In genomic region chr5:163565492-163565891, GRCh38 we compare ENCODE assay signal across 8 cellular contexts.
DNase-seq lines count a peak whose midpoint lies in the region; ATAC-seq and TF ChIP-seq lines count a peak whose summit lies in the region.

No MANE protein-coding gene starts in this region.

- H3K9ac ChIP-seq in mucosa of rectum (ENCODE audit: low read depth in 1 of 2, low read length in 2 of 2), result no peak overlapping the region

- H3K79me2 ChIP-seq in DOHH2 (ENCODE audit: control insufficient read depth, low read length), result no peaks in the 10 kb centered on the region

- H3K9me3 ChIP-seq in DOHH2 (ENCODE audit: control insufficient read depth, insufficient read depth, low read length) (no peaks in the 10 kb centered on the region), mucosa of rectum (ENCODE audit: control insufficient read depth in 2 of 2, low read length in 2 of 2) (no peaks in the 10 kb centered on the region)

- DNase-seq in caudate nucleus (lab: John Stamatoyannopoulos, UW) (no peak), NCI-H510A treated with DMSO at 0.1 percent for 48 hours (lab: John Stamatoyannopoulos, UW) (no peak), HUDEP-2 (lab: John Stamatoyannopoulos, UW; ENCODE audit: unreplicated experiment in 76 of 76) (no peak), GM19238 (ENCODE audit: insufficient read length, low spot score) (no peak), NCI-H2081 treated with DMSO at 0.1 percent for 48 hours (lab: John Stamatoyannopoulos, UW) (no peak)

- H3K4me1 ChIP-seq in DOHH2 (ENCODE audit: control insufficient read depth, low read length) (peaks cover 10% of the 10 kb centered on the region), mucosa of rectum (ENCODE audit: control insufficient read depth in 2 of 2, insufficient read depth in 2 of 2, low read length in 2 of 2) (peaks cover 7 to 9% of the 10 kb centered on the region in 2 donors)

- H3K36me3 ChIP-seq in DOHH2 (ENCODE audit: control insufficient read depth, low read length) (no peaks in the 10 kb centered on the region), mucosa of rectum (ENCODE audit: control insufficient read depth in 2 of 2, insufficient read depth in 2 of 2, low read length in 2 of 2) (no peaks in the 10 kb centered on the region)

- H3K4me3 ChIP-seq in DOHH2 (ENCODE audit: low read length), result peak overlapping the region; percentile 39; the same call in 1 of the 2 replicates
- peak overlapping the region; percentile 55 to 70 for H3K4me3 ChIP-seq in mucosa of rectum (ENCODE audit: low read length in 2 of 2)

- H3K9me2 ChIP-seq in DOHH2 (replicated peaks; ENCODE audit: control insufficient read depth, low read length), result no peaks in the 10 kb centered on the region

- peak; percentile 2 for ATAC-seq in HG03103 (IDR thresholded peaks at IDR 0.05; ENCODE audit: low read depth, unreplicated experiment)

- H3K27ac ChIP-seq in DOHH2 (ENCODE audit: low read depth, low read length) (no peak overlapping the region), caudate nucleus (ENCODE audit: low read depth, low read length) (peak overlapping the region; percentile 22), mucosa of rectum (ENCODE audit: low read depth in 2 of 2, low read length in 2 of 2) (no peak overlapping the region)

- H3K27me3 ChIP-seq in DOHH2 (ENCODE audit: control insufficient read depth, low read length) (peaks cover 44% of the 10 kb centered on the region), mucosa of rectum (ENCODE audit: control insufficient read depth in 2 of 2, insufficient read depth in 2 of 2, low read length in 2 of 2) (peaks cover 6 to 11% of the 10 kb centered on the region in 2 donors)

- no peaks in the 10 kb centered on the region for H4K20me1 ChIP-seq in DOHH2 (ENCODE audit: control insufficient read depth, insufficient read depth, low read depth, low read length)

- H3K4me2 ChIP-seq in DOHH2 (ENCODE audit: low read length), result peak overlapping the region; percentile 52

- TF ChIP-seq CTCF in DOHH2 (IDR thresholded peaks at IDR 0.05; ENCODE audit: low read depth, low read length, poor library complexity, severe bottlenecking), result no peak

- no peaks in the 10 kb centered on the region for H3F3A ChIP-seq in DOHH2 (ENCODE audit: control insufficient read depth, insufficient read depth)
